8 cellular contexts compared by ENCODE assay signal in genomic region chr19:13952154-13953020, GRCh38. TPM values are rescaled to one million over a fixed set of nuclear protein-coding genes. Genes with fewer than 3 reads are reported as not detected.
A peak's percentile ranks its signal among the peaks of the same experiment; 100 is the strongest.
DNase-seq lines count a peak whose midpoint lies in the region; ATAC-seq, FAIRE-seq and TF ChIP-seq lines count a peak whose summit lies in the region.

A gene with protein sequence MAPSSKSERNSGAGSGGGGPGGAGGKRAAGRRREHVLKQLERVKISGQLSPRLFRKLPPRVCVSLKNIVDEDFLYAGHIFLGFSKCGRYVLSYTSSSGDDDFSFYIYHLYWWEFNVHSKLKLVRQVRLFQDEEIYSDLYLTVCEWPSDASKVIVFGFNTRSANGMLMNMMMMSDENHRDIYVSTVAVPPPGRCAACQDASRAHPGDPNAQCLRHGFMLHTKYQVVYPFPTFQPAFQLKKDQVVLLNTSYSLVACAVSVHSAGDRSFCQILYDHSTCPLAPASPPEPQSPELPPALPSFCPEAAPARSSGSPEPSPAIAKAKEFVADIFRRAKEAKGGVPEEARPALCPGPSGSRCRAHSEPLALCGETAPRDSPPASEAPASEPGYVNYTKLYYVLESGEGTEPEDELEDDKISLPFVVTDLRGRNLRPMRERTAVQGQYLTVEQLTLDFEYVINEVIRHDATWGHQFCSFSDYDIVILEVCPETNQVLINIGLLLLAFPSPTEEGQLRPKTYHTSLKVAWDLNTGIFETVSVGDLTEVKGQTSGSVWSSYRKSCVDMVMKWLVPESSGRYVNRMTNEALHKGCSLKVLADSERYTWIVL (plus strand): TSS chr19:13952509. CDS start chr19:13952513, 4 bp downstream.

- intact Hi-C loops in adrenal gland (cut with DNase I) = no loop called here
- intact Hi-C loops in cardiac septum (cut with DNase I) = loop anchor here (2.0 to 5.0 kb wide), 2 partner anchors 45 to 54 kb away; partner anchors contain the start of genes BRME1, CC2D1A and RFX1
- intact Hi-C loops in transverse colon (cut with DNase I; ENCODE audit: low total_unique reads) = no loop called here

- H2AK5ac ChIP-seq in trophoblast cell (ENCODE audit: low read length) = peak within 1 kb of the TSS; percentile 83

- TF ChIP-seq POLR2A in GM12892 (IDR thresholded peaks at IDR 0.05; ENCODE audit: low read depth, low read length) = peak; percentile 73; the same call in 1 of the 2 replicates
- peak in 1 of 2 donors; percentile 22 for TF ChIP-seq POLR2A in adrenal gland (IDR thresholded peaks at IDR 0.05)
- peak; percentile 72 for TF ChIP-seq POLR2A in transverse colon (IDR thresholded peaks at IDR 0.05)

- H2BK5ac ChIP-seq in trophoblast cell (ENCODE audit: low read depth, low read length, poor library complexity) = peak within 1 kb of the TSS; percentile 98

- H4K91ac ChIP-seq in trophoblast cell (ENCODE audit: low read depth, low read length) = peak within 1 kb of the TSS; percentile 99

- peaks cover 2% of the 10 kb centered on the region for H3K79me1 ChIP-seq in trophoblast cell (ENCODE audit: low read length)

- H3K36me3 ChIP-seq in adrenal gland (replicated peaks in 1 of 2) (peaks cover 0 to 29% of the 10 kb centered on the region in 2 donors), trophoblast cell (ENCODE audit: control insufficient read depth in 1 of 2, insufficient read depth in 2 of 2, low read length in 2 of 2) (peaks cover 24 to 28% of the 10 kb centered on the region in 2 experiments), transverse colon (peaks cover 0 to 21% (median 10%) of the 10 kb centered on the region in 4 donors)

- peak; percentile 100 for FAIRE-seq in GM12892 (lab: Jason Lieb, UNC)

- H3K4me1 ChIP-seq in adrenal gland (replicated peaks in 1 of 2) (peaks cover 10 to 13% of the 10 kb centered on the region in 2 donors), trophoblast cell (ENCODE audit: control insufficient read depth in 1 of 2, insufficient read depth in 2 of 2, low read length in 2 of 2) (peaks cover 6 to 8% of the 10 kb centered on the region in 2 experiments), transverse colon (peaks cover 3 to 16% (median 13%) of the 10 kb centered on the region in 4 donors)

- 0 to 1% (median 0%) methylated on average over 4 to 66 of the region's 68 CpGs for WGBS in adrenal gland, 4 donors
- no CpG with 5 or more reads among the region's 68 CpGs for WGBS in trophoblast cell (ENCODE audit: extremely low coverage, insufficient coverage, insufficient read length)
- WGBS in transverse colon (ENCODE audit: low coverage in 1 of 2), 2 donors = 0% methylated on average over 24 to 59 of the region's 68 CpGs

- H4K8ac ChIP-seq in trophoblast cell (ENCODE audit: low read depth, low read length) = peak within 1 kb of the TSS; percentile 100

- H3K14ac ChIP-seq in trophoblast cell (ENCODE audit: low read length) = peak within 1 kb of the TSS; percentile 100

- H2AFZ ChIP-seq in trophoblast cell (ENCODE audit: insufficient read depth, low read length, poor library complexity) = peak within 1 kb of the TSS; percentile 98

- H2BK120ac ChIP-seq in trophoblast cell (ENCODE audit: insufficient read depth, low read length, poor library complexity) = peak within 1 kb of the TSS; percentile 100

- H2BK12ac ChIP-seq in trophoblast cell (ENCODE audit: low read length) = peak within 1 kb of the TSS; percentile 3

- peak within 1 kb of the TSS; percentile 99 for H3K4ac ChIP-seq in trophoblast cell (ENCODE audit: low read depth, low read length)

- H3K27me3 ChIP-seq in adrenal gland (no peaks in the 10 kb centered on the region), trophoblast cell (ENCODE audit: insufficient read depth, low read length) (no peaks in the 10 kb centered on the region), transverse colon (no peaks in the 10 kb centered on the region)

- H3K23ac ChIP-seq in trophoblast cell (ENCODE audit: low read length) = no peak within 1 kb of the TSS

- H3K27ac ChIP-seq in adrenal gland (peak within 1 kb of the TSS in 4 of 5 donors; percentile 57 to 84 (median 69)), trophoblast cell (ENCODE audit: low read depth, low read length) (peak within 1 kb of the TSS; percentile 29), transverse colon (peak within 1 kb of the TSS; percentile 84 to 91 (median 88))

- H3K9ac ChIP-seq in trophoblast cell (ENCODE audit: low read length) = peak within 1 kb of the TSS; percentile 84

- peak within 1 kb of the TSS; percentile 100 for H4K12ac ChIP-seq in trophoblast cell (ENCODE audit: low read depth, low read length)

- H3K4me3 ChIP-seq in adrenal gland (peak within 1 kb of the TSS in 3 of 4 donors; percentile 42 to 89 (median 75)), trophoblast cell (ENCODE audit: low read depth, low read length) (peak within 1 kb of the TSS; percentile 98), transverse colon (peak within 1 kb of the TSS; percentile 67 to 100 (median 84))

- in situ Hi-C loops in transverse colon (cut with MboI; ENCODE audit: low pct_ligation_motif_present in 1 of 4, low pct_unique_long_range_greater_than_20kb in 1 of 4, low sequenced_read_pairs in 3 of 4) = no loop called here

- peaks cover 8% of the 10 kb centered on the region for H3K79me2 ChIP-seq in trophoblast cell (ENCODE audit: control insufficient read depth, insufficient read depth, low read length, poor library complexity)

- no peaks in the 10 kb centered on the region for H3K9me3 ChIP-seq in adrenal gland (replicated peaks in 1 of 3)
- no peaks in the 10 kb centered on the region for H3K9me3 ChIP-seq in trophoblast cell (ENCODE audit: insufficient read depth, low read depth, low read length)
- H3K9me3 ChIP-seq in transverse colon = no peaks in the 10 kb centered on the region

- H3K4me2 ChIP-seq in trophoblast cell (ENCODE audit: low read length) = peak within 1 kb of the TSS; percentile 66

- peak in 1 of 6 experiments; percentile 7 for TF ChIP-seq CTCF in adrenal gland (IDR thresholded peaks at IDR 0.05)
- TF ChIP-seq CTCF in transverse colon (IDR thresholded peaks at IDR 0.05) = no peak

- DNase-seq in GM12892 (ENCODE audit: insufficient read length) (peak; percentile 100), NCI-H146 (lab: John Stamatoyannopoulos, UW) (peak; percentile 100), T-helper 1 cell (peak; percentile 98 to 100 (median 98)), adrenal gland (peak; percentile 99 to 100 (median 100)), cardiac septum (ENCODE audit: low spot score) (peak; percentile 100), trophoblast cell (peak; percentile 100), transverse colon (peak; percentile 99)

- H3K18ac ChIP-seq in trophoblast cell (ENCODE audit: low read length) = peak within 1 kb of the TSS; percentile 100

- TF ChIP-seq EP300 in transverse colon (IDR thresholded peaks at IDR 0.05; ENCODE audit: low read depth) = no peak

- ATAC-seq in HG02852 (IDR thresholded peaks at IDR 0.05; ENCODE audit: unreplicated experiment) = peak; percentile 97

RNA-seq across cellular contexts. Expression of the gene that starts here (rescaled TPM):
- polyA plus RNA-seq in GM12892 (2012; ENCODE audit: missing spikeins) = 17.4 TPM
- total RNA-seq in adrenal gland = 10 to 100 TPM in 6 of 8 donors, 1 to 10 TPM in 2; 7.6 to 22.8 (median 12.8) TPM
- polyA plus RNA-seq in adrenal gland = 100 to 1,000 TPM in 1 of 3 donors, 10 to 100 TPM in 1, 1 to 10 TPM in 1; 6.7 to 147 (median 54.1) TPM
- 17.0 TPM for total RNA-seq in cardiac septum
- polyA plus RNA-seq in trophoblast cell (2013) = 28.8 and 29.9 TPM in 2 replicates
- 10 to 100 TPM; 26.2 to 61.7 (median 35.8) TPM for total RNA-seq in transverse colon

Comparison
In these comparisons a context has a peak if more than half of its experiments do, and no peak if none do; other contexts are left out.
1. Peak in every context shown above with its lines: DNase-seq, ATAC-seq, H3K4me3 ChIP-seq and H3K27ac ChIP-seq.
2. H3K27ac ChIP-seq: peak in every context shown above with its lines; median percentile 88 in transverse colon; 69 in adrenal gland; 29 in trophoblast cell.